Comparison of ENCODE assay signal across 19 cellular contexts in the genomic region with DNA sequence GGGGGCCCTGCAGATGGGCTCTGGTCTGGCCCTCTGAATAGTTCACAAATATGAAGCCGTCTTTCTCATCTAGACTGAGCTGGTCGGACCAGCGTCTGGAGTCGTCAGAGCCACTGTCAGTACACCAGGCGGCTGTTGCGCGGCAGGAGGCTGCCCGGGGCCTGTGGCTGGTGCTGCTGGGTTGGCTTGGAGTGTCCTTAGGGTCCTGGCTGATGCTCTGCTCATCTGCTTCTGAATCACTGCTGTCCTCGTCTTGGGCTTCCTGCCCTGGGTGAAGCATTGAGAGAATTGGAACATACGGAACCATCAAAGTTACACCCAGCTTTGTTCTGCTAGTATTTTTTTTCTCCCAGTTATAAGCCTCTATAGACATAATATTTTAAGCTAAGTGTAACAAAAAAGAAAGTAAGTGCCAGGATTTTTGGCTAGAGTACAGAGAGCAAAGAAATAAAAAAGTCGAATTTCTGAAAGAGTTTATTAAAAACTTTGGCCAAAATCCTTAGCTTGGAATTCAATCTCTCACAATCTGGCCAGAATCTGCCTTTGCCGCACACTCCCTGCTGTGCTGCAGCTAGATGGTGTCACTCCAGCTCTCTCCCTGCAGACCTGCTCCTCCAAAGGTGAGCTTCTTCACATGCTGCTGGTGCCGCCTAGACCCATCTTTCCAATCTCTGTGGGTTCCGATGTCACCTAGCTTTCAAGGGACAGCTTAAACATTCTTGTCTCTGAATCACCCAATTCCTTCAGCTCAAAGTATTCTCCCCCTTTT.
"Had no signal": no experiment of that assay in that cellular context is flagged by ENCODE, and none has a peak within 500 bp of the region (broad histone marks: within the 10 kb centered on the region; RNA-seq: fewer than 3 reads in every experiment).

No MANE protein-coding gene starts in this region.

- ATAC-seq: activated T-helper 17 cell treated with anti-CD3 and anti-CD28 coated beads, Interleukin-2, amount 50 U/mL, for 72 hours; SK-N-SH treated with all-trans-retinoic acid at 6 μM for 48 hours; T-cell had no signal

- H3K79me2 ChIP-seq: hepatocyte had no signal

- H2AFZ ChIP-seq: hepatocyte had no signal

- H3K9me3 ChIP-seq: esophagus muscularis mucosa, right atrium auricular region, thoracic aorta had no signal

- DNase-seq: activated B cell treated with CpG ODN at 0.5 μM for 24 hours; activated CD4-positive, alpha-beta memory T cell treated with anti-CD3 and anti-CD28 coated beads, Interleukin-2, amount 10 ng/mL, durations not matched to agents 7 days and 5 days; activated CD4-positive, alpha-beta T cell treated with anti-CD3 and anti-CD28 coated beads for 4 hours; activated naive CD4-positive, alpha-beta T cell; activated naive CD8-positive, alpha-beta T cell treated with anti-CD3 and anti-CD28 coated beads for 36 hours; activated T-cell treated with anti-CD3 and anti-CD28 coated beads, Interleukin-2, amount 50 U/mL, for 1 hour; amniotic stem cell; foreskin fibroblast; islet precursor cell; occipital lobe; T-cell; T-helper 9 cell had no signal

- H3K27ac ChIP-seq: hepatocyte, right atrium auricular region, thoracic aorta had no signal

- H3K4me2 ChIP-seq: hepatocyte had no signal

- H3K27me3 ChIP-seq: esophagus muscularis mucosa, hepatocyte, right atrium auricular region had no signal

- H3K4me3 ChIP-seq: esophagus muscularis mucosa, hepatocyte, lung, right atrium auricular region, thoracic aorta had no signal
